ENCODE assay signal across 11 cellular contexts in genomic region chr20:58112017-58112781, GRCh38.
A peak's percentile ranks its signal among the peaks of the same experiment; 100 is the strongest.
DNase-seq lines count a peak whose midpoint lies in the region; ATAC-seq and TF ChIP-seq lines count a peak whose summit lies in the region.
"Had no signal": no experiment of that assay in that cellular context is flagged by ENCODE, and none has a peak within 500 bp of the region (broad histone marks: within the 10 kb centered on the region; RNA-seq: fewer than 3 reads in every experiment).

No MANE protein-coding gene starts in this region.

- H3K27me3 Mint-ChIP-seq in chondrocyte (ENCODE audit: low read depth): no peaks in the 10 kb centered on the region

- no peak overlapping the region for H3K4me3 Mint-ChIP-seq in chondrocyte (ENCODE audit: unreplicated experiment)
- H3K4me3 Mint-ChIP-seq: activated naive CD8-positive, alpha-beta T cell treated with anti-CD3 and anti-CD28 coated beads, Interleukin-2, amount 50 U/mL, for 24 hours; neural progenitor cell had no signal

- H3K4me1 Mint-ChIP-seq in chondrocyte (ENCODE audit: low read depth): peaks cover 36% of the 10 kb centered on the region
- H3K4me1 Mint-ChIP-seq: activated naive CD8-positive, alpha-beta T cell treated with anti-CD3 and anti-CD28 coated beads, Interleukin-2, amount 50 U/mL, for 24 hours had no signal

- peaks cover 9% of the 10 kb centered on the region for H3K9me3 Mint-ChIP-seq in chondrocyte (ENCODE audit: low read depth)
- H3K9me3 Mint-ChIP-seq: activated naive CD8-positive, alpha-beta T cell treated with anti-CD3 and anti-CD28 coated beads, Interleukin-2, amount 50 U/mL, for 24 hours had no signal

- ATAC-seq in sciatic nerve: peak; percentile 67
- ATAC-seq in GM18907 (IDR thresholded peaks at IDR 0.05; ENCODE audit: unreplicated experiment): no peak
- ATAC-seq: activated naive CD8-positive, alpha-beta T cell treated with anti-CD3 and anti-CD28 coated beads, Interleukin-2, amount 50 U/mL, for 24 hours had no signal

- peak overlapping the region; percentile 79 for H3K27ac Mint-ChIP-seq in chondrocyte (ENCODE audit: unreplicated experiment)
- H3K27ac Mint-ChIP-seq: activated naive CD8-positive, alpha-beta T cell treated with anti-CD3 and anti-CD28 coated beads, Interleukin-2, amount 50 U/mL, for 24 hours; neural progenitor cell had no signal

- DNase-seq in GM04504 (ENCODE audit: low read depth) (peak; percentile 31), NCI-H2171 treated with DMSO at 0.1 percent for 48 hours (lab: John Stamatoyannopoulos, UW) (peak; percentile 90), chondrocyte (ENCODE audit: low spot score) (no peak), sciatic nerve (ENCODE audit: low spot score) (peak; percentile 47), COR-L47 (lab: John Stamatoyannopoulos, UW) (no peak), middle frontal gyrus (ENCODE audit: extremely low spot score, low spot score) (no peak)
- no peak for DNase-seq in activated CD8-positive, alpha-beta memory T cell treated with anti-CD3 and anti-CD28 coated beads, Interleukin-2, amount 50 U/mL, for 4 hours
- DNase-seq: activated CD4-positive, alpha-beta T cell treated with anti-CD3 and anti-CD28 coated beads for 48 hours; activated naive CD8-positive, alpha-beta T cell treated with anti-CD3 and anti-CD28 coated beads, Interleukin-2, amount 50 U/mL, for 24 hours had no signal

- intact Hi-C loops in sciatic nerve (cut with DNase I): no loop called here

- TF ChIP-seq CTCF in chondrocyte (IDR thresholded peaks at IDR 0.05): no peak

- peaks cover 4% of the 10 kb centered on the region for H3K36me3 Mint-ChIP-seq in chondrocyte (ENCODE audit: low read depth)
- H3K36me3 Mint-ChIP-seq: neural progenitor cell had no signal

Comparison
In these comparisons a context has a peak if more than half of its experiments do, and no peak if none do; other contexts are left out.
1. DNase-seq: peak in GM04504 (single experiment), NCI-H2171 treated with DMSO at 0.1 percent for 48 hours (single experiment) and sciatic nerve (single experiment); none in chondrocyte (single experiment), COR-L47 (single experiment), activated CD8-positive, alpha-beta memory T cell treated with anti-CD3 and anti-CD28 coated beads, Interleukin-2, amount 50 U/mL, for 4 hours (single experiment) and middle frontal gyrus (single experiment).